Comparison of ENCODE assay signal across 1 cellular context in the genomic region with DNA sequence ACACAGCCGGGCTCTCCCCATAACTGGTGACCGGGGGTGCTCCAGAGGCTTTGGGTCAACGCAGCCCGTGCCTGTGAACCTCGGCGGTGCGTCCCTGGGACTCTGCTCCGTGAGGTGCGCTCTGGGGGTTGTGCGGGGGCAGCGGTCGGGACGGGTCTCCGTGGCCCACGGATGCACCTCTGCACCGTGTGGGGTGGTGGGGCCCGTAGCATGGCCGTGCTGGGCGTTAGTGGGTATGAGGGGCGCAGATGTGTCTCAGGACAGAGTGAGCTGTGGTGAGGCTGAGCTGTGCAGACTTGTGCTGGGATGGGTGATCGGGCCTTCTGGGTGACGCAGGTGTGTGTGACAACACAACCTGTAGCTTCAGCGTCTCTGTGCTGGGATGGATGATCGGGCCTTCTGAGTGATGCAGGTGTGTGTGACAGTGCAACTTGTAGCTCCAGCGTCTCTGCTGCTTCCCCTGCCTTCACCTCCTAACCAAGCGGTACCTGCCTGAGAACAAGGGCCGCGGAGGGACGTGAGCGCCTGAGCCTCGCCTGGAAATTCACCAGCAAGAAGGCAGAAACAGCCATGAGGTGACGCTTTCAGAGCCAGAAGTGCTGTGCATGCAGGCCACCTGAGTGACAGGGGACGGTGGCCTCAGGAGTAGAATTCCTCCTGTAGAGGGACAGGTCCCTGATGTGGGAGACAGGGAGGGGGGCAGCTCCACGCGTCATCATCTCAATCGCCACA.
A peak's percentile ranks its signal among the peaks of the same experiment; 100 is the strongest.
TF ChIP-seq lines count a peak whose summit lies in the region.

No MANE protein-coding gene starts in this region.

TF ChIP-seq in HEK293, 187 proteins besides CTCF, POLR2A, EP300 and RAD21 (continued from another document):
- TF ChIP-seq, protein P1, sequence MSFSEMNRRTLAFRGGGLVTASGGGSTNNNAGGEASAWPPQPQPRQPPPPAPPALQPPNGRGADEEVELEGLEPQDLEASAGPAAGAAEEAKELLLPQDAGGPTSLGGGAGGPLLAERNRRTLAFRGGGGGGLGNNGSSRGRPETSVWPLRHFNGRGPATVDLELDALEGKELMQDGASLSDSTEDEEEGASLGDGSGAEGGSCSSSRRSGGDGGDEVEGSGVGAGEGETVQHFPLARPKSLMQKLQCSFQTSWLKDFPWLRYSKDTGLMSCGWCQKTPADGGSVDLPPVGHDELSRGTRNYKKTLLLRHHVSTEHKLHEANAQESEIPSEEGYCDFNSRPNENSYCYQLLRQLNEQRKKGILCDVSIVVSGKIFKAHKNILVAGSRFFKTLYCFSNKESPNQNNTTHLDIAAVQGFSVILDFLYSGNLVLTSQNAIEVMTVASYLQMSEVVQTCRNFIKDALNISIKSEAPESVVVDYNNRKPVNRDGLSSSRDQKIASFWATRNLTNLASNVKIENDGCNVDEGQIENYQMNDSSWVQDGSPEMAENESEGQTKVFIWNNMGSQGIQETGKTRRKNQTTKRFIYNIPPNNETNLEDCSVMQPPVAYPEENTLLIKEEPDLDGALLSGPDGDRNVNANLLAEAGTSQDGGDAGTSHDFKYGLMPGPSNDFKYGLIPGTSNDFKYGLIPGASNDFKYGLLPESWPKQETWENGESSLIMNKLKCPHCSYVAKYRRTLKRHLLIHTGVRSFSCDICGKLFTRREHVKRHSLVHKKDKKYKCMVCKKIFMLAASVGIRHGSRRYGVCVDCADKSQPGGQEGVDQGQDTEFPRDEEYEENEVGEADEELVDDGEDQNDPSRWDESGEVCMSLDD (tag by site-specific recombination; IDR thresholded peaks at IDR 0.05): 0 out of 2 replicates have a peak, but pooled peaks have one; percentile 2
- TF ChIP-seq ZNF274 (IDR thresholded peaks at IDR 0.05; ENCODE audit: low read length): no peak
- TF ChIP-seq ZNF274 (tag by site-specific recombination; IDR thresholded peaks at IDR 0.05; ENCODE audit: borderline replicate concordance): no peak
- no peak for TF ChIP-seq SETDB1 (IDR thresholded peaks at IDR 0.05; ENCODE audit: insufficient read length, low read length)
- TF ChIP-seq ZNF560 (tag by site-specific recombination; IDR thresholded peaks at IDR 0.05; ENCODE audit: borderline replicate concordance): no peak
- TF ChIP-seq, protein P2, sequence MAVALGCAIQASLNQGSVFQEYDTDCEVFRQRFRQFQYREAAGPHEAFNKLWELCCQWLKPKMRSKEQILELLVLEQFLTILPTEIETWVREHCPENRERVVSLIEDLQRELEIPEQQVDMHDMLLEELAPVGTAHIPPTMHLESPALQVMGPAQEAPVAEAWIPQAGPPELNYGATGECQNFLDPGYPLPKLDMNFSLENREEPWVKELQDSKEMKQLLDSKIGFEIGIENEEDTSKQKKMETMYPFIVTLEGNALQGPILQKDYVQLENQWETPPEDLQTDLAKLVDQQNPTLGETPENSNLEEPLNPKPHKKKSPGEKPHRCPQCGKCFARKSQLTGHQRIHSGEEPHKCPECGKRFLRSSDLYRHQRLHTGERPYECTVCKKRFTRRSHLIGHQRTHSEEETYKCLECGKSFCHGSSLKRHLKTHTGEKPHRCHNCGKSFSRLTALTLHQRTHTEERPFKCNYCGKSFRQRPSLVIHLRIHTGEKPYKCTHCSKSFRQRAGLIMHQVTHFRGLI (tag by site-specific recombination; IDR thresholded peaks at IDR 0.05): no peak
- no peak for TF ChIP-seq ZNF785 (tag by site-specific recombination; IDR thresholded peaks at IDR 0.05)
- TF ChIP-seq, protein P3, sequence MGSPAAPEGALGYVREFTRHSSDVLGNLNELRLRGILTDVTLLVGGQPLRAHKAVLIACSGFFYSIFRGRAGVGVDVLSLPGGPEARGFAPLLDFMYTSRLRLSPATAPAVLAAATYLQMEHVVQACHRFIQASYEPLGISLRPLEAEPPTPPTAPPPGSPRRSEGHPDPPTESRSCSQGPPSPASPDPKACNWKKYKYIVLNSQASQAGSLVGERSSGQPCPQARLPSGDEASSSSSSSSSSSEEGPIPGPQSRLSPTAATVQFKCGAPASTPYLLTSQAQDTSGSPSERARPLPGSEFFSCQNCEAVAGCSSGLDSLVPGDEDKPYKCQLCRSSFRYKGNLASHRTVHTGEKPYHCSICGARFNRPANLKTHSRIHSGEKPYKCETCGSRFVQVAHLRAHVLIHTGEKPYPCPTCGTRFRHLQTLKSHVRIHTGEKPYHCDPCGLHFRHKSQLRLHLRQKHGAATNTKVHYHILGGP (tag by site-specific recombination; IDR thresholded peaks at IDR 0.05): no peak
- no peak for TF ChIP-seq REPIN1 (tag by site-specific recombination; IDR thresholded peaks at IDR 0.05; ENCODE audit: low read depth)
- TF ChIP-seq ZNF701 (tag by site-specific recombination; IDR thresholded peaks at IDR 0.05): no peak
- no peak for TF ChIP-seq ZNF530 (tag by site-specific recombination; IDR thresholded peaks at IDR 0.05; ENCODE audit: low read depth)
